12 cellular contexts compared by ENCODE assay signal in the genomic region with DNA sequence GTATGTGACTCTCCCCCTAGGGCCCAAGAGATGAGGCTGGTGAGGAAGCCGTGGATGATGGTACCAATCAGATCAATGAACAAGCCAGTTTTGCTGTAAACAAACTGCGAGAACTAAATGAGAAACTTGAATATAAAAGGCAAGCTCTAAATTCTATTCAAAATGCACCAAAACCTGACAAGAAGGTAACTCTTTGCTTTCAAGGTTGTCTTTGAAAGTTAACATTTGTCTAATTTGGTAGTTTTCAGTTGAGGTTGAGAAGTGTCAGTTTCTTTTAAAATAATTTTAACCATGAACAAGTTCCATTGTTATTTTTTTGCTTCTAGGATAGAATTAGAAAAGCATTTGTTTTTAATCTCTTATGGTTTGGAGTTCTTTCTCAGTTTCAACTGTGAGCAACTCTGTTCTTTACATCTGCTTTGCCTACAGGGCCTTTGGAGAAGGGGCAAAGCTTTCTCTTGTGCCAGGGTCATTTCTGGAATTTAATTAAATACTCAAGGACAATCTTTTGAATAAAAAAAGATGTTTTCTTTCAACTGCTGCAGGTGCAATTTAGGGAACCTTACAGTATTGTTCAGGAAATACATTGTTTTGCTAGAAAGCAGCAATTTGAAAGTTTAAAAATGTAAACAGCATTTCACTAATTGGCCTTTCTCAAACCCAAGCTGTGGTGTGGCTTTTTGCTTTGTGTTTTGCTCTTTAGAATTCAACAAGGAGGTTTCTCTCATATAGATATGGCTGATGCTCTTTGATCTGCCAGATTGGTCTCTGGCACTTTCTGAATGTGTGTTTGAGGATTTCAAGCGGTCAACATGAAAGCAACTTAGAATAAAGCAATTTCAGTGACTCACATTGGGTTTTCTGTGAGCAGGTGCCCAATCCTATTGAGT.
DNase-seq lines count a peak whose midpoint lies in the region; ATAC-seq, FAIRE-seq and TF ChIP-seq lines count a peak whose summit lies in the region.
"Had no signal": no experiment of that assay in that cellular context is flagged by ENCODE, and none has a peak within 500 bp of the region (broad histone marks: within the 10 kb centered on the region; RNA-seq: fewer than 3 reads in every experiment).

No MANE protein-coding gene starts in this region.

- no peaks in the 10 kb centered on the region for H3K36me3 ChIP-seq in GM23248 (ENCODE audit: low read depth)
- H3K36me3 ChIP-seq in spleen, result peaks cover 0 to 25% (median 0%) of the 10 kb centered on the region in 6 donors

- H4K20me1 ChIP-seq in GM23248 (ENCODE audit: insufficient read depth), result no peaks in the 10 kb centered on the region

- peak; percentile 64 for FAIRE-seq in GM12891 (lab: Jason Lieb, UNC)
- FAIRE-seq: K562 had no signal

- ATAC-seq in GM19351 (IDR thresholded peaks at IDR 0.05; ENCODE audit: unreplicated experiment) (peak; percentile 77), HG02678 (IDR thresholded peaks at IDR 0.05; ENCODE audit: unreplicated experiment) (peak; percentile 81), HG03469 (IDR thresholded peaks at IDR 0.05; ENCODE audit: unreplicated experiment) (peak; percentile 72)
- ATAC-seq: K562 had no signal

- H3F3A ChIP-seq in GM23248 (ENCODE audit: insufficient read depth), result no peaks in the 10 kb centered on the region

- no peak overlapping the region for H3K4me2 ChIP-seq in GM23248 (ENCODE audit: unreplicated experiment)
- H3K4me2 ChIP-seq: BLaER1 treated with 17β-estradiol and CSF1 and Interleukin-3, amounts not matched to agents 10 nM and 100 nM had no signal

- 85 to 89% methylated on average over 3 of the region's 3 CpGs for WGBS in GM23248 (ENCODE audit: low coverage in 1 of 2, low lambda C conversion rate in 2 of 2, missing lambda C conversion rate in 2 of 2), 2 experiments
- 79 to 93% (median 91%) methylated on average over 3 of the region's 3 CpGs for WGBS in spleen, 5 donors

- H3K4me3 ChIP-seq in GM23248 (no peak overlapping the region), spleen (no peak overlapping the region)
- H3K4me3 ChIP-seq: BLaER1 treated with 17β-estradiol and CSF1 and Interleukin-3, amounts not matched to agents 10 nM and 100 nM; K562 had no signal

- no peak for TF ChIP-seq POLR2A in GM12891 (IDR thresholded peaks at IDR 0.05; ENCODE audit: low read depth, low read length)
- no peak for TF ChIP-seq POLR2A in spleen (IDR thresholded peaks at IDR 0.05)

- TF ChIP-seq CTCF in spleen (IDR thresholded peaks at IDR 0.05 in 8 of 11, conservative IDR thresholded peaks at IDR 0.05 in 3 of 11), result no peak

- H3K27ac ChIP-seq in GM23248, result no peak overlapping the region
- no peak overlapping the region for H3K27ac ChIP-seq in spleen
- H3K27ac ChIP-seq: BLaER1 treated with 17β-estradiol and CSF1 and Interleukin-3, amounts not matched to agents 10 nM and 100 nM had no signal

- intact Hi-C loops in spleen (cut with DNase I; ENCODE audit: low total_unique reads), result no loop called here

- H3K4me1 ChIP-seq in GM23248 (ENCODE audit: insufficient read depth), result no peaks in the 10 kb centered on the region
- peaks cover 0 to 6% (median 0%) of the 10 kb centered on the region in 6 donors for H3K4me1 ChIP-seq in spleen
- H3K4me1 ChIP-seq: BLaER1 treated with 17β-estradiol and CSF1 and Interleukin-3, amounts not matched to agents 10 nM and 100 nM had no signal

- in situ Hi-C loops in GM23248 (cut with MboI), result no loop called here

- DNase-seq in GM12891 (ENCODE audit: insufficient read length, low spot score), result no peak
- DNase-seq in activated CD4-positive, CD25-positive, alpha-beta regulatory T cell treated with anti-CD3 and anti-CD28 coated beads, Interleukin-2, amount 50 U/mL, for 72 hours, result no peak
- DNase-seq in GM23248, result no peak
- DNase-seq in spleen, result no peak
- no peak for DNase-seq in middle frontal gyrus (ENCODE audit: extremely low spot score, low spot score)
- DNase-seq: activated CD8-positive, alpha-beta memory T cell treated with anti-CD3 and anti-CD28 coated beads for 24 hours; NCI-H446 treated with DMSO at 0.1 percent for 48 hours had no signal

- H2AFZ ChIP-seq in GM23248, result no peak overlapping the region

- H3K9ac ChIP-seq in GM23248, result no peak overlapping the region
- H3K9ac ChIP-seq: BLaER1 treated with 17β-estradiol and CSF1 and Interleukin-3, amounts not matched to agents 10 nM and 100 nM had no signal

- no peaks in the 10 kb centered on the region for H3K9me2 ChIP-seq in GM23248 (ENCODE audit: insufficient read depth)

- peaks cover 9% of the 10 kb centered on the region for H3K79me2 ChIP-seq in GM23248 (ENCODE audit: insufficient read depth)

- H3K9me3 ChIP-seq in GM23248 (ENCODE audit: low read depth), result no peaks in the 10 kb centered on the region
- no peaks in the 10 kb centered on the region for H3K9me3 ChIP-seq in spleen

- H3K27me3 ChIP-seq in GM23248 (replicated peaks; ENCODE audit: insufficient read depth) (no peaks in the 10 kb centered on the region), spleen (replicated peaks in 1 of 7) (no peaks in the 10 kb centered on the region)
- H3K27me3 ChIP-seq: BLaER1 treated with 17β-estradiol and CSF1 and Interleukin-3, amounts not matched to agents 10 nM and 100 nM had no signal

TF ChIP-seq in GM12891, 5 proteins besides CTCF, POLR2A, EP300 and RAD21:
- no peak for TF ChIP-seq PAX5 (IDR thresholded peaks at IDR 0.05; ENCODE audit: insufficient read depth, low read length, severe bottlenecking)
- no peak for TF ChIP-seq POU2F2 (IDR thresholded peaks at IDR 0.05; ENCODE audit: low read depth, low read length)
- no peak for TF ChIP-seq POLR2AphosphoS5 (IDR thresholded peaks at IDR 0.05; ENCODE audit: low read depth, low read length)
- TF ChIP-seq SPI1 (IDR thresholded peaks at IDR 0.05; ENCODE audit: low read depth, low read length), result no peak
- TF ChIP-seq TAF1 (IDR thresholded peaks at IDR 0.05; ENCODE audit: low read depth, low read length), result no peak
